Comparison of ENCODE assay signal across 1 cellular context in the genomic region with DNA sequence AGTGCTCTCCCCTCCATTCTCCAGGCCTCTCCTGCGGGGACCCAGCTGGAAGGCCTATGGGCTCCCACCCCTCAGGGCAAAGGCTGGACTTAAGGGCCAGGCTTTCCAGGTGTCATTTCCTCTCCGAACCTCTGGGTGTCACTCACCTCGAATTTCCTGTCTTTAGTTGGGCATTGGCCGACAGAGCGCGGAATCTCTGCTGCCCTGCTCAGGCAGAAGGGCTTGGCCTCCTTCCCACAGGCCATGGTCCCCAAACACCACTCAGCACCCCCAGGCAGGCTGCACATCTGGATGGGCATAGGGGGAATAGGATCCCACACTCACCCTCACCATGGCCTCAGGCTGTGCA.
TF ChIP-seq lines count a peak whose summit lies in the region.

No MANE protein-coding gene starts in this region.

TF ChIP-seq in HepG2, 621 proteins besides CTCF, POLR2A, EP300 and RAD21 (continued from another document and continues in another):
- TF ChIP-seq, protein P1, sequence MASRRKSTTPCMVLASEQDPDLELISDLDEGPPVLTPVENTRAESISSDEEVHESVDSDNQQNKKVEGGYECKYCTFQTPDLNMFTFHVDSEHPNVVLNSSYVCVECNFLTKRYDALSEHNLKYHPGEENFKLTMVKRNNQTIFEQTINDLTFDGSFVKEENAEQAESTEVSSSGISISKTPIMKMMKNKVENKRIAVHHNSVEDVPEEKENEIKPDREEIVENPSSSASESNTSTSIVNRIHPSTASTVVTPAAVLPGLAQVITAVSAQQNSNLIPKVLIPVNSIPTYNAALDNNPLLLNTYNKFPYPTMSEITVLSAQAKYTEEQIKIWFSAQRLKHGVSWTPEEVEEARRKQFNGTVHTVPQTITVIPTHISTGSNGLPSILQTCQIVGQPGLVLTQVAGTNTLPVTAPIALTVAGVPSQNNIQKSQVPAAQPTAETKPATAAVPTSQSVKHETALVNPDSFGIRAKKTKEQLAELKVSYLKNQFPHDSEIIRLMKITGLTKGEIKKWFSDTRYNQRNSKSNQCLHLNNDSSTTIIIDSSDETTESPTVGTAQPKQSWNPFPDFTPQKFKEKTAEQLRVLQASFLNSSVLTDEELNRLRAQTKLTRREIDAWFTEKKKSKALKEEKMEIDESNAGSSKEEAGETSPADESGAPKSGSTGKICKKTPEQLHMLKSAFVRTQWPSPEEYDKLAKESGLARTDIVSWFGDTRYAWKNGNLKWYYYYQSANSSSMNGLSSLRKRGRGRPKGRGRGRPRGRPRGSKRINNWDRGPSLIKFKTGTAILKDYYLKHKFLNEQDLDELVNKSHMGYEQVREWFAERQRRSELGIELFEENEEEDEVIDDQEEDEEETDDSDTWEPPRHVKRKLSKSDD (CRISPR knock-in tag; IDR thresholded peaks at IDR 0.05; ENCODE audit: low read depth), result no peak
- TF ChIP-seq PCBP1 (IDR thresholded peaks at IDR 0.05; ENCODE audit: borderline replicate concordance, low read depth, low read length) (no peak), MTA3 (CRISPR knock-in tag; IDR thresholded peaks at IDR 0.05) (no peak), SMAD9 (CRISPR knock-in tag; IDR thresholded peaks at IDR 0.05) (no peak), ZNF557 (CRISPR knock-in tag; IDR thresholded peaks at IDR 0.05) (no peak), ELF3 (CRISPR knock-in tag; IDR thresholded peaks at IDR 0.05) (no peak), SP140L (CRISPR knock-in tag; IDR thresholded peaks at IDR 0.05; ENCODE audit: borderline replicate concordance) (no peak), MYC (CRISPR knock-in tag; IDR thresholded peaks at IDR 0.05; ENCODE audit: borderline replicate concordance) (peak; percentile 29; the same call in 1 of the 2 replicates), NRL (CRISPR knock-in tag; IDR thresholded peaks at IDR 0.05; ENCODE audit: borderline replicate concordance) (no peak), RFXANK (CRISPR knock-in tag; IDR thresholded peaks at IDR 0.05) (no peak), ZBTB20 (CRISPR knock-in tag; IDR thresholded peaks at IDR 0.05; ENCODE audit: borderline replicate concordance, low read depth) (no peak), MAFG (CRISPR knock-in tag; IDR thresholded peaks at IDR 0.05) (no peak), PRPF4 (IDR thresholded peaks at IDR 0.05; ENCODE audit: low read depth, low read length, poor library complexity, severe bottlenecking) (no peak), IRX3 (CRISPR knock-in tag; IDR thresholded peaks at IDR 0.05; ENCODE audit: borderline replicate concordance, low read depth) (no peak), ZNF709 (CRISPR knock-in tag; IDR thresholded peaks at IDR 0.05) (no peak), ZNF501 (CRISPR knock-in tag; IDR thresholded peaks at IDR 0.05) (0 out of 2 replicates have a peak, but pooled peaks have one; percentile 21), ZNF207 (IDR thresholded peaks at IDR 0.05; ENCODE audit: borderline replicate concordance) (no peak), KAT8 (CRISPR knock-in tag; IDR thresholded peaks at IDR 0.05) (0 out of 2 replicates have a peak, but pooled peaks have one; percentile 5), SAP130 (CRISPR knock-in tag; IDR thresholded peaks at IDR 0.05; ENCODE audit: low read depth) (no peak), XRCC5 (optimal IDR thresholded peaks at IDR 0.05; ENCODE audit: low read length) (no peak), ZNF644 (CRISPR knock-in tag; IDR thresholded peaks at IDR 0.05; ENCODE audit: low read depth) (peak; percentile 45), HDAC1 (CRISPR knock-in tag; IDR thresholded peaks at IDR 0.05) (no peak), ZNF3 (CRISPR knock-in tag; IDR thresholded peaks at IDR 0.05) (no peak), ZNF260 (CRISPR knock-in tag; IDR thresholded peaks at IDR 0.05; ENCODE audit: borderline replicate concordance, low read depth) (no peak), ZNF296 (CRISPR knock-in tag; conservative IDR thresholded peaks at IDR 0.05) (no peak), DR1 (CRISPR knock-in tag; IDR thresholded peaks at IDR 0.05) (no peak), SRY (CRISPR knock-in tag; IDR thresholded peaks at IDR 0.05) (peak; percentile 75; the same call in 1 of the 2 replicates), ZNF292 (CRISPR knock-in tag; IDR thresholded peaks at IDR 0.05; ENCODE audit: borderline replicate concordance, low read depth) (0 out of 2 replicates have a peak, but pooled peaks have one; percentile 8), ZNF124 (CRISPR knock-in tag; IDR thresholded peaks at IDR 0.05) (no peak), ZNF484 (CRISPR knock-in tag; IDR thresholded peaks at IDR 0.05; ENCODE audit: borderline replicate concordance, low read depth) (no peak)
- TF ChIP-seq, protein P2, sequence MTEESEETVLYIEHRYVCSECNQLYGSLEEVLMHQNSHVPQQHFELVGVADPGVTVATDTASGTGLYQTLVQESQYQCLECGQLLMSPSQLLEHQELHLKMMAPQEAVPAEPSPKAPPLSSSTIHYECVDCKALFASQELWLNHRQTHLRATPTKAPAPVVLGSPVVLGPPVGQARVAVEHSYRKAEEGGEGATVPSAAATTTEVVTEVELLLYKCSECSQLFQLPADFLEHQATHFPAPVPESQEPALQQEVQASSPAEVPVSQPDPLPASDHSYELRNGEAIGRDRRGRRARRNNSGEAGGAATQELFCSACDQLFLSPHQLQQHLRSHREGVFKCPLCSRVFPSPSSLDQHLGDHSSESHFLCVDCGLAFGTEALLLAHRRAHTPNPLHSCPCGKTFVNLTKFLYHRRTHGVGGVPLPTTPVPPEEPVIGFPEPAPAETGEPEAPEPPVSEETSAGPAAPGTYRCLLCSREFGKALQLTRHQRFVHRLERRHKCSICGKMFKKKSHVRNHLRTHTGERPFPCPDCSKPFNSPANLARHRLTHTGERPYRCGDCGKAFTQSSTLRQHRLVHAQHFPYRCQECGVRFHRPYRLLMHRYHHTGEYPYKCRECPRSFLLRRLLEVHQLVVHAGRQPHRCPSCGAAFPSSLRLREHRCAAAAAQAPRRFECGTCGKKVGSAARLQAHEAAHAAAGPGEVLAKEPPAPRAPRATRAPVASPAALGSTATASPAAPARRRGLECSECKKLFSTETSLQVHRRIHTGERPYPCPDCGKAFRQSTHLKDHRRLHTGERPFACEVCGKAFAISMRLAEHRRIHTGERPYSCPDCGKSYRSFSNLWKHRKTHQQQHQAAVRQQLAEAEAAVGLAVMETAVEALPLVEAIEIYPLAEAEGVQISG (CRISPR knock-in tag; IDR thresholded peaks at IDR 0.05), result peak; percentile 78
- TF ChIP-seq, protein P3, sequence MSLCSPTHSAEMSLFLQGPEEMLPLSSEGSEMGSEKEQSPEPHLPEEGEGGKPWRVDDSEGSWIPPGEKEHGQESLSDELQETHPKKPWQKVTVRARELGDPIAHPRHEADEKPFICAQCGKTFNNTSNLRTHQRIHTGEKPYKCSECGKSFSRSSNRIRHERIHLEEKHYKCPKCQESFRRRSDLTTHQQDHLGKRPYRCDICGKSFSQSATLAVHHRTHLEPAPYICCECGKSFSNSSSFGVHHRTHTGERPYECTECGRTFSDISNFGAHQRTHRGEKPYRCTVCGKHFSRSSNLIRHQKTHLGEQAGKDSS (CRISPR knock-in tag; IDR thresholded peaks at IDR 0.05; ENCODE audit: borderline replicate concordance, low read depth), result no peak
- TF ChIP-seq, protein P4, sequence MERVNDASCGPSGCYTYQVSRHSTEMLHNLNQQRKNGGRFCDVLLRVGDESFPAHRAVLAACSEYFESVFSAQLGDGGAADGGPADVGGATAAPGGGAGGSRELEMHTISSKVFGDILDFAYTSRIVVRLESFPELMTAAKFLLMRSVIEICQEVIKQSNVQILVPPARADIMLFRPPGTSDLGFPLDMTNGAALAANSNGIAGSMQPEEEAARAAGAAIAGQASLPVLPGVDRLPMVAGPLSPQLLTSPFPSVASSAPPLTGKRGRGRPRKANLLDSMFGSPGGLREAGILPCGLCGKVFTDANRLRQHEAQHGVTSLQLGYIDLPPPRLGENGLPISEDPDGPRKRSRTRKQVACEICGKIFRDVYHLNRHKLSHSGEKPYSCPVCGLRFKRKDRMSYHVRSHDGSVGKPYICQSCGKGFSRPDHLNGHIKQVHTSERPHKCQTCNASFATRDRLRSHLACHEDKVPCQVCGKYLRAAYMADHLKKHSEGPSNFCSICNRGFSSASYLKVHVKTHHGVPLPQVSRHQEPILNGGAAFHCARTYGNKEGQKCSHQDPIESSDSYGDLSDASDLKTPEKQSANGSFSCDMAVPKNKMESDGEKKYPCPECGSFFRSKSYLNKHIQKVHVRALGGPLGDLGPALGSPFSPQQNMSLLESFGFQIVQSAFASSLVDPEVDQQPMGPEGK (CRISPR knock-in tag; IDR thresholded peaks at IDR 0.05), result peak; percentile 3; the same call in 1 of the 2 replicates
- TF ChIP-seq, protein P5, sequence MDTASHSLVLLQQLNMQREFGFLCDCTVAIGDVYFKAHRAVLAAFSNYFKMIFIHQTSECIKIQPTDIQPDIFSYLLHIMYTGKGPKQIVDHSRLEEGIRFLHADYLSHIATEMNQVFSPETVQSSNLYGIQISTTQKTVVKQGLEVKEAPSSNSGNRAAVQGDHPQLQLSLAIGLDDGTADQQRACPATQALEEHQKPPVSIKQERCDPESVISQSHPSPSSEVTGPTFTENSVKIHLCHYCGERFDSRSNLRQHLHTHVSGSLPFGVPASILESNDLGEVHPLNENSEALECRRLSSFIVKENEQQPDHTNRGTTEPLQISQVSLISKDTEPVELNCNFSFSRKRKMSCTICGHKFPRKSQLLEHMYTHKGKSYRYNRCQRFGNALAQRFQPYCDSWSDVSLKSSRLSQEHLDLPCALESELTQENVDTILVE (CRISPR knock-in tag; IDR thresholded peaks at IDR 0.05), result no peak
- TF ChIP-seq, protein P6, sequence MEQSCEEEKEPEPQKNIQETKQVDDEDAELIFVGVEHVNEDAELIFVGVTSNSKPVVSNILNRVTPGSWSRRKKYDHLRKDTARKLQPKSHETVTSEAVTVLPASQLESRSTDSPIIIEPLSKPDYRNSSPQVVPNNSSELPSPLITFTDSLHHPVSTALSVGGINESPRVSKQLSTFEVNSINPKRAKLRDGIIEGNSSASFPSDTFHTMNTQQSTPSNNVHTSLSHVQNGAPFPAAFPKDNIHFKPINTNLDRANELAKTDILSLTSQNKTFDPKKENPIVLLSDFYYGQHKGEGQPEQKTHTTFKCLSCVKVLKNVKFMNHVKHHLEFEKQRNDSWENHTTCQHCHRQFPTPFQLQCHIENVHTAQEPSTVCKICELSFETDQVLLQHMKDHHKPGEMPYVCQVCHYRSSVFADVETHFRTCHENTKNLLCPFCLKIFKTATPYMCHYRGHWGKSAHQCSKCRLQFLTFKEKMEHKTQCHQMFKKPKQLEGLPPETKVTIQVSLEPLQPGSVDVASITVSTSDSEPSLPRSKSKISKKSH (CRISPR knock-in tag; IDR thresholded peaks at IDR 0.05; ENCODE audit: borderline replicate concordance), result no peak
- TF ChIP-seq, protein P7, sequence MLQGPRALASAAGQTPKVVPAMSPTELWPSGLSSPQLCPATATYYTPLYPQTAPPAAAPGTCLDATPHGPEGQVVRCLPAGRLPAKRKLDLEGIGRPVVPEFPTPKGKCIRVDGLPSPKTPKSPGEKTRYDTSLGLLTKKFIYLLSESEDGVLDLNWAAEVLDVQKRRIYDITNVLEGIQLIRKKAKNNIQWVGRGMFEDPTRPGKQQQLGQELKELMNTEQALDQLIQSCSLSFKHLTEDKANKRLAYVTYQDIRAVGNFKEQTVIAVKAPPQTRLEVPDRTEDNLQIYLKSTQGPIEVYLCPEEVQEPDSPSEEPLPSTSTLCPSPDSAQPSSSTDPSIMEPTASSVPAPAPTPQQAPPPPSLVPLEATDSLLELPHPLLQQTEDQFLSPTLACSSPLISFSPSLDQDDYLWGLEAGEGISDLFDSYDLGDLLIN (CRISPR knock-in tag; IDR thresholded peaks at IDR 0.05; ENCODE audit: borderline replicate concordance), result no peak
- TF ChIP-seq, protein P8, sequence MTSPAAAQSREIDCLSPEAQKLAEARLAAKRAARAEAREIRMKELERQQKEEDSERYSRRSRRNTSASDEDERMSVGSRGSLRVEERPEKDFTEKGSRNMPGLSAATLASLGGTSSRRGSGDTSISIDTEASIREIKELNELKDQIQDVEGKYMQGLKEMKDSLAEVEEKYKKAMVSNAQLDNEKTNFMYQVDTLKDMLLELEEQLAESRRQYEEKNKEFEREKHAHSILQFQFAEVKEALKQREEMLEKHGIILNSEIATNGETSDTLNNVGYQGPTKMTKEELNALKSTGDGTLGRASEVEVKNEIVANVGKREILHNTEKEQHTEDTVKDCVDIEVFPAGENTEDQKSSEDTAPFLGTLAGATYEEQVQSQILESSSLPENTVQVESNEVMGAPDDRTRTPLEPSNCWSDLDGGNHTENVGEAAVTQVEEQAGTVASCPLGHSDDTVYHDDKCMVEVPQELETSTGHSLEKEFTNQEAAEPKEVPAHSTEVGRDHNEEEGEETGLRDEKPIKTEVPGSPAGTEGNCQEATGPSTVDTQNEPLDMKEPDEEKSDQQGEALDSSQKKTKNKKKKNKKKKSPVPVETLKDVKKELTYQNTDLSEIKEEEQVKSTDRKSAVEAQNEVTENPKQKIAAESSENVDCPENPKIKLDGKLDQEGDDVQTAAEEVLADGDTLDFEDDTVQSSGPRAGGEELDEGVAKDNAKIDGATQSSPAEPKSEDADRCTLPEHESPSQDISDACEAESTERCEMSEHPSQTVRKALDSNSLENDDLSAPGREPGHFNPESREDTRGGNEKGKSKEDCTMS (CRISPR knock-in tag; conservative IDR thresholded peaks at IDR 0.05), result no peak
- TF ChIP-seq, protein P9, sequence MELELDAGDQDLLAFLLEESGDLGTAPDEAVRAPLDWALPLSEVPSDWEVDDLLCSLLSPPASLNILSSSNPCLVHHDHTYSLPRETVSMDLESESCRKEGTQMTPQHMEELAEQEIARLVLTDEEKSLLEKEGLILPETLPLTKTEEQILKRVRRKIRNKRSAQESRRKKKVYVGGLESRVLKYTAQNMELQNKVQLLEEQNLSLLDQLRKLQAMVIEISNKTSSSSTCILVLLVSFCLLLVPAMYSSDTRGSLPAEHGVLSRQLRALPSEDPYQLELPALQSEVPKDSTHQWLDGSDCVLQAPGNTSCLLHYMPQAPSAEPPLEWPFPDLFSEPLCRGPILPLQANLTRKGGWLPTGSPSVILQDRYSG (CRISPR knock-in tag; IDR thresholded peaks at IDR 0.05), result no peak
- TF ChIP-seq, protein P10, sequence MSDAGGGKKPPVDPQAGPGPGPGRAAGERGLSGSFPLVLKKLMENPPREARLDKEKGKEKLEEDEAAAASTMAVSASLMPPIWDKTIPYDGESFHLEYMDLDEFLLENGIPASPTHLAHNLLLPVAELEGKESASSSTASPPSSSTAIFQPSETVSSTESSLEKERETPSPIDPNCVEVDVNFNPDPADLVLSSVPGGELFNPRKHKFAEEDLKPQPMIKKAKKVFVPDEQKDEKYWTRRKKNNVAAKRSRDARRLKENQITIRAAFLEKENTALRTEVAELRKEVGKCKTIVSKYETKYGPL (CRISPR knock-in tag; IDR thresholded peaks at IDR 0.05), result no peak
